In genomic region chr3:46360904-46361303, GRCh38 we compare ENCODE assay signal across 13 cellular contexts. TPM values are rescaled to one million over a fixed set of nuclear protein-coding genes. Genes with fewer than 3 reads are reported as not detected.
DNase-seq lines count a peak whose midpoint lies in the region; ATAC-seq and TF ChIP-seq lines count a peak whose summit lies in the region.
"Had no signal": no experiment of that assay in that cellular context is flagged by ENCODE, and none has a peak within 500 bp of the region (broad histone marks: within the 10 kb centered on the region; RNA-seq: fewer than 3 reads in every experiment).

No MANE protein-coding gene starts in this region.

- intact Hi-C loops in upper lobe of right lung (cut with DNase I) = no loop called here

- H3K36me3 ChIP-seq in upper lobe of right lung = no peaks in the 10 kb centered on the region
- H3K36me3 ChIP-seq: esophagus muscularis mucosa, MG63, pancreas had no signal

- no peak for DNase-seq in activated naive CD8-positive, alpha-beta T cell treated with anti-CD3 and anti-CD28 coated beads, Interleukin-2, amount 10 ng/mL, durations not matched to agents 7 days and 5 days
- no peak for DNase-seq in activated naive CD8-positive, alpha-beta T cell treated with anti-CD3 and anti-CD28 coated beads for 36 hours
- DNase-seq in SW480 (ENCODE audit: low spot score) = peak; percentile 48
- DNase-seq in immature natural killer cell = peak in 2 of 3 donors; percentile 21 to 34
- DNase-seq in upper lobe of right lung = no peak
- DNase-seq in NCI-H2081 treated with DMSO at 0.1 percent for 48 hours (lab: John Stamatoyannopoulos, UW) = no peak
- DNase-seq in NCI-H82 (lab: John Stamatoyannopoulos, UW) = no peak
- DNase-seq: activated naive CD8-positive, alpha-beta T cell treated with anti-CD3 and anti-CD28 coated beads, Interleukin-2, amount 50 U/mL, for 24 hours; GOT3; pancreas had no signal

- H3K9me3 ChIP-seq in upper lobe of right lung = no peaks in the 10 kb centered on the region
- H3K9me3 ChIP-seq: esophagus muscularis mucosa, MG63, pancreas had no signal

- H3K4me3 ChIP-seq in upper lobe of right lung = no peak overlapping the region
- H3K4me3 ChIP-seq: esophagus muscularis mucosa, MG63, pancreas had no signal

- no peak for TF ChIP-seq CTCF in upper lobe of right lung (IDR thresholded peaks at IDR 0.05)

- H3K27me3 Mint-ChIP-seq in activated naive CD8-positive, alpha-beta T cell treated with anti-CD3 and anti-CD28 coated beads, Interleukin-2, amount 10 ng/mL, durations not matched to agents 7 days and 5 days = peaks cover 3% of the 10 kb centered on the region
- peaks cover 17% of the 10 kb centered on the region for H3K27me3 Mint-ChIP-seq in activated naive CD8-positive, alpha-beta T cell treated with anti-CD3 and anti-CD28 coated beads for 36 hours
- peaks cover 0 to 3% (median 3%) of the 10 kb centered on the region in 3 donors for H3K27me3 Mint-ChIP-seq in immature natural killer cell (ENCODE audit: low read depth in 3 of 3)

- H3K9me3 Mint-ChIP-seq in activated naive CD8-positive, alpha-beta T cell treated with anti-CD3 and anti-CD28 coated beads, Interleukin-2, amount 10 ng/mL, durations not matched to agents 7 days and 5 days = peaks cover 6% of the 10 kb centered on the region
- no peaks in the 10 kb centered on the region for H3K9me3 Mint-ChIP-seq in activated naive CD8-positive, alpha-beta T cell treated with anti-CD3 and anti-CD28 coated beads for 36 hours
- H3K9me3 Mint-ChIP-seq in immature natural killer cell = peaks cover 0 to under 1% (median 0%) of the 10 kb centered on the region in 6 donors
- H3K9me3 Mint-ChIP-seq: activated naive CD8-positive, alpha-beta T cell treated with anti-CD3 and anti-CD28 coated beads, Interleukin-2, amount 50 U/mL, for 24 hours had no signal

- peaks cover 17% of the 10 kb centered on the region for H3K4me1 ChIP-seq in upper lobe of right lung
- H3K4me1 ChIP-seq: pancreas had no signal

- peaks cover 67% of the 10 kb centered on the region for H3K36me3 Mint-ChIP-seq in activated naive CD8-positive, alpha-beta T cell treated with anti-CD3 and anti-CD28 coated beads, Interleukin-2, amount 10 ng/mL, durations not matched to agents 7 days and 5 days
- no peaks in the 10 kb centered on the region for H3K36me3 Mint-ChIP-seq in activated naive CD8-positive, alpha-beta T cell treated with anti-CD3 and anti-CD28 coated beads for 36 hours
- peaks cover 0 to 9% (median 6%) of the 10 kb centered on the region in 3 donors for H3K36me3 Mint-ChIP-seq in immature natural killer cell

- H3K4me3 Mint-ChIP-seq in activated naive CD8-positive, alpha-beta T cell treated with anti-CD3 and anti-CD28 coated beads, Interleukin-2, amount 10 ng/mL, durations not matched to agents 7 days and 5 days = peak overlapping the region; percentile 20
- no peak overlapping the region for H3K4me3 Mint-ChIP-seq in activated naive CD8-positive, alpha-beta T cell treated with anti-CD3 and anti-CD28 coated beads for 36 hours
- H3K4me3 Mint-ChIP-seq in immature natural killer cell = peak overlapping the region; percentile 58 to 74 (median 66)
- H3K4me3 Mint-ChIP-seq: activated naive CD8-positive, alpha-beta T cell treated with anti-CD3 and anti-CD28 coated beads, Interleukin-2, amount 50 U/mL, for 24 hours had no signal

- H3K4me1 Mint-ChIP-seq in activated naive CD8-positive, alpha-beta T cell treated with anti-CD3 and anti-CD28 coated beads, Interleukin-2, amount 10 ng/mL, durations not matched to agents 7 days and 5 days = peaks cover 59% of the 10 kb centered on the region
- peaks cover 5% of the 10 kb centered on the region for H3K4me1 Mint-ChIP-seq in activated naive CD8-positive, alpha-beta T cell treated with anti-CD3 and anti-CD28 coated beads for 36 hours
- H3K4me1 Mint-ChIP-seq in immature natural killer cell = peaks cover 50 to 69% of the 10 kb centered on the region in 2 donors

- no peak overlapping the region for H3K27ac ChIP-seq in upper lobe of right lung
- H3K27ac ChIP-seq: pancreas had no signal

- H3K27ac Mint-ChIP-seq in activated naive CD8-positive, alpha-beta T cell treated with anti-CD3 and anti-CD28 coated beads, Interleukin-2, amount 10 ng/mL, durations not matched to agents 7 days and 5 days = peak overlapping the region; percentile 60
- H3K27ac Mint-ChIP-seq in activated naive CD8-positive, alpha-beta T cell treated with anti-CD3 and anti-CD28 coated beads for 36 hours = no peak overlapping the region
- peak overlapping the region in 5 of 6 donors; percentile 1 to 79 (median 51) for H3K27ac Mint-ChIP-seq in immature natural killer cell
- H3K27ac Mint-ChIP-seq: activated naive CD8-positive, alpha-beta T cell treated with anti-CD3 and anti-CD28 coated beads, Interleukin-2, amount 50 U/mL, for 24 hours had no signal

- ATAC-seq in activated naive CD8-positive, alpha-beta T cell treated with anti-CD3 and anti-CD28 coated beads, Interleukin-2, amount 10 ng/mL, durations not matched to agents 7 days and 5 days (ENCODE audit: low read depth) = no peak
- ATAC-seq in upper lobe of right lung (peak; percentile 33), HG03196 (IDR thresholded peaks at IDR 0.05; ENCODE audit: unreplicated experiment) (no peak)

- POLR2A ChIA-PET in activated naive CD8-positive, alpha-beta T cell treated with anti-CD3 and anti-CD28 coated beads, Interleukin-2, amount 10 ng/mL, durations not matched to agents 7 days and 5 days (lab: Charles Lee) = interaction anchor here (1.0 kb wide), 1 partner anchor 9 kb away, joined by 3 read pairs; no protein-coding TSS in a partner anchor

- no peaks in the 10 kb centered on the region for H3K27me3 ChIP-seq in upper lobe of right lung
- H3K27me3 ChIP-seq: MG63, pancreas had no signal

RNA-seq across cellular contexts. Expression of gene CCR2, which starts 7.0 kb away (rescaled TPM):
- 10 to 100 TPM; 52.5 to 53.0 TPM for total RNA-seq in activated naive CD8-positive, alpha-beta T cell treated with anti-CD3 and anti-CD28 coated beads, Interleukin-2, amount 10 ng/mL, durations not matched to agents 7 days and 5 days
- under 1 TPM in 1 of 2 experiments, not detected in 1; 0.16 TPM for total RNA-seq in activated naive CD8-positive, alpha-beta T cell treated with anti-CD3 and anti-CD28 coated beads for 36 hours
- 10 to 100 TPM in 1 of 3 donors, 1 to 10 TPM in 2; 3.5 to 10.8 (median 6.7) TPM for polyA plus RNA-seq in immature natural killer cell
- 17.8 TPM for total RNA-seq in upper lobe of right lung

RNA-seq across cellular contexts. Expression of gene CCR5, which starts 9.8 kb away (rescaled TPM):
- total RNA-seq in activated naive CD8-positive, alpha-beta T cell treated with anti-CD3 and anti-CD28 coated beads, Interleukin-2, amount 10 ng/mL, durations not matched to agents 7 days and 5 days = 10 to 100 TPM; 39.6 to 44.3 TPM
- total RNA-seq in activated naive CD8-positive, alpha-beta T cell treated with anti-CD3 and anti-CD28 coated beads for 36 hours = under 1 TPM; 0.08 to 0.21 TPM
- 1 to 10 TPM in 2 of 3 donors, not detected in 1; 1.4 to 4.2 TPM for polyA plus RNA-seq in immature natural killer cell
- total RNA-seq in upper lobe of right lung = 8.7 TPM

RNA-seq across cellular contexts. Expression of gene CCRL2, which starts 46.2 kb away (rescaled TPM):
- 10 to 100 TPM; 13.5 to 14.4 TPM for total RNA-seq in activated naive CD8-positive, alpha-beta T cell treated with anti-CD3 and anti-CD28 coated beads, Interleukin-2, amount 10 ng/mL, durations not matched to agents 7 days and 5 days
- total RNA-seq in activated naive CD8-positive, alpha-beta T cell treated with anti-CD3 and anti-CD28 coated beads for 36 hours = 1 to 10 TPM; 3.1 to 3.4 TPM
- 1 to 10 TPM; 1.3 to 2.0 (median 1.4) TPM for polyA plus RNA-seq in immature natural killer cell
- 28.5 TPM for total RNA-seq in upper lobe of right lung

Comparison
In these comparisons a context has a peak if more than half of its experiments do, and no peak if none do; other contexts are left out.
1. RNA of gene CCR2, which starts 7.0 kb away (total RNA-seq): 52.5 to 53.0 TPM in activated naive CD8-positive, alpha-beta T cell treated with anti-CD3 and anti-CD28 coated beads, Interleukin-2, amount 10 ng/mL, durations not matched to agents 7 days and 5 days and 17.8 TPM in upper lobe of right lung (single experiment); 0.16 TPM in activated naive CD8-positive, alpha-beta T cell treated with anti-CD3 and anti-CD28 coated beads for 36 hours; every median in the first group is over 10 times any median in the second.
2. DNase-seq: peak in SW480 (single experiment) and immature natural killer cell (2 of 3); none in activated naive CD8-positive, alpha-beta T cell treated with anti-CD3 and anti-CD28 coated beads, Interleukin-2, amount 10 ng/mL, durations not matched to agents 7 days and 5 days (single experiment), activated naive CD8-positive, alpha-beta T cell treated with anti-CD3 and anti-CD28 coated beads for 36 hours (single experiment), upper lobe of right lung (single experiment), NCI-H2081 treated with DMSO at 0.1 percent for 48 hours (single experiment) and NCI-H82 (single experiment).